Comparison of ENCODE assay signal across 34 cellular contexts in genomic region chr4:41639291-41639690, GRCh38.
"Had no signal": no experiment of that assay in that cellular context is flagged by ENCODE, and none has a peak within 500 bp of the region (broad histone marks: within the 10 kb centered on the region; RNA-seq: fewer than 3 reads in every experiment).

No MANE protein-coding gene starts in this region.

- H3K36me3 Mint-ChIP-seq: activated CD4-positive, alpha-beta memory T cell treated with anti-CD3 and anti-CD28 coated beads for 36 hours; activated naive CD4-positive, alpha-beta T cell treated with anti-CD3 and anti-CD28 coated beads, Interleukin-2, amount 10 ng/mL, durations not matched to agents 7 days and 5 days; activated naive CD4-positive, alpha-beta T cell treated with anti-CD3 and anti-CD28 coated beads, Interleukin-2, amount 50 U/mL, for 24 hours; activated naive CD8-positive, alpha-beta T cell; activated naive CD8-positive, alpha-beta T cell treated with anti-CD3 and anti-CD28 coated beads, Interleukin-2, amount 10 ng/mL, durations not matched to agents 7 days and 5 days had no signal

- H3K27ac Mint-ChIP-seq: activated B cell treated with CpG ODN at 0.5 μM for 24 hours; activated CD4-positive, alpha-beta memory T cell treated with anti-CD3 and anti-CD28 coated beads for 36 hours; activated CD4-positive, alpha-beta T cell treated with anti-CD3 and anti-CD28 coated beads, Interleukin-2, amount 10 ng/mL, durations not matched to agents 24 days and 14 days; activated CD8-positive, alpha-beta T cell treated with anti-CD3 and anti-CD28 coated beads for 36 hours; activated naive CD4-positive, alpha-beta T cell treated with anti-CD3 and anti-CD28 coated beads, Interleukin-2, amount 10 ng/mL, durations not matched to agents 7 days and 5 days; activated naive CD4-positive, alpha-beta T cell treated with anti-CD3 and anti-CD28 coated beads, Interleukin-2, amount 50 U/mL, for 24 hours; activated naive CD8-positive, alpha-beta T cell; activated naive CD8-positive, alpha-beta T cell treated with anti-CD3 and anti-CD28 coated beads, Interleukin-2, amount 10 ng/mL, durations not matched to agents 7 days and 5 days; activated naive CD8-positive, alpha-beta T cell treated with anti-CD3 and anti-CD28 coated beads, Interleukin-2, amount 50 U/mL, for 24 hours; activated T-cell treated with anti-CD3 and anti-CD28 coated beads, Interleukin-2, amount 50 U/mL, for 24 hours; activated T-helper 2 cell treated with anti-CD3 and anti-CD28 coated beads, Interferon-gamma antibody, Interleukin-2, Interleukin-4, amounts not matched to agents 10 μg/mL and 5 μg/mL and 100 μg/mL, durations not matched to agents 14 hours and 24 hours and 36 hours; T-helper 1 cell treated with Interleukin-12 subunit alpha and Interleukin-12 subunit beta and Interleukin-4 antibody, amounts not matched to agents 30 μg/mL and 1 μg/mL, for 36 hours; T-helper 2 cell treated with Interferon-gamma antibody and Interleukin-4, amounts not matched to agents 5 μg/mL and 100 μg/mL, for 36 hours had no signal

- H3K36me3 ChIP-seq: brain microvascular endothelial cell, breast epithelium had no signal

- H3K9me3 ChIP-seq: ascending aorta, body of pancreas, breast epithelium had no signal

- H3K4me3 ChIP-seq: ascending aorta, body of pancreas, breast epithelium had no signal

- H3K4me1 ChIP-seq: breast epithelium had no signal

- DNase-seq: activated B cell treated with CpG ODN at 0.5 μM for 24 hours; activated CD4-positive, alpha-beta memory T cell treated with anti-CD3 and anti-CD28 coated beads for 36 hours; activated CD4-positive, alpha-beta T cell treated with anti-CD3 and anti-CD28 coated beads for 4 hours; activated CD4-positive, alpha-beta T cell treated with anti-CD3 and anti-CD28 coated beads, Interleukin-2, amount 10 ng/mL, durations not matched to agents 24 days and 14 days; activated CD4-positive, alpha-beta T cell treated with anti-CD3 and anti-CD28 coated beads, Interleukin-2, amount 50 U/mL, for 1 hour; activated CD4-positive, alpha-beta T cell treated with anti-CD3 and anti-CD28 coated beads, Interleukin-2, amount 50 U/mL, for 4 hours; activated CD4-positive, CD25-positive, alpha-beta regulatory T cell treated with anti-CD3 and anti-CD28 coated beads, Interleukin-2, amount 50 U/mL, for 72 hours; activated CD8-positive, alpha-beta memory T cell treated with anti-CD3 and anti-CD28 coated beads, Interleukin-2, amount 50 U/mL, for 48 hours; activated CD8-positive, alpha-beta T cell treated with anti-CD3 and anti-CD28 coated beads for 36 hours; activated effector memory CD4-positive, alpha-beta T cell treated with Interleukin-2 at 50 U/mL for 16 hours; activated gamma-delta T cell; activated naive CD4-positive, alpha-beta T cell treated with anti-CD3 and anti-CD28 coated beads, Interleukin-2, amount 10 ng/mL, durations not matched to agents 7 days and 5 days; activated naive CD4-positive, alpha-beta T cell treated with Interleukin-2 at 50 U/mL for 16 hours; activated naive CD8-positive, alpha-beta T cell treated with anti-CD3 and anti-CD28 coated beads, Interleukin-2, amount 10 ng/mL, durations not matched to agents 7 days and 5 days; activated naive CD8-positive, alpha-beta T cell treated with anti-CD3 and anti-CD28 coated beads, Interleukin-2, amount 50 U/mL, for 24 hours; activated T-cell treated with anti-CD3 and anti-CD28 coated beads, Interleukin-2, amount 50 U/mL, for 24 hours; activated T-cell treated with anti-CD3 and anti-CD28 coated beads, Interleukin-2, amount 50 U/mL, for 48 hours; amygdala; anterior cingulate cortex; body of pancreas; brain microvascular endothelial cell; central memory CD4-positive, alpha-beta T cell; T-helper 2 cell; T-helper 9 cell had no signal

- H3K27me3 ChIP-seq: ascending aorta, body of pancreas, breast epithelium had no signal

- H3K9me3 Mint-ChIP-seq: activated B cell treated with CpG ODN at 0.5 μM for 24 hours; activated CD4-positive, alpha-beta memory T cell treated with anti-CD3 and anti-CD28 coated beads for 36 hours; activated CD4-positive, alpha-beta T cell treated with anti-CD3 and anti-CD28 coated beads, Interleukin-2, amount 10 ng/mL, durations not matched to agents 24 days and 14 days; activated CD8-positive, alpha-beta T cell treated with anti-CD3 and anti-CD28 coated beads for 36 hours; activated naive CD4-positive, alpha-beta T cell treated with anti-CD3 and anti-CD28 coated beads, Interleukin-2, amount 10 ng/mL, durations not matched to agents 7 days and 5 days; activated naive CD4-positive, alpha-beta T cell treated with anti-CD3 and anti-CD28 coated beads, Interleukin-2, amount 50 U/mL, for 24 hours; activated naive CD8-positive, alpha-beta T cell treated with anti-CD3 and anti-CD28 coated beads, Interleukin-2, amount 10 ng/mL, durations not matched to agents 7 days and 5 days; activated naive CD8-positive, alpha-beta T cell treated with anti-CD3 and anti-CD28 coated beads, Interleukin-2, amount 50 U/mL, for 24 hours; activated T-cell treated with anti-CD3 and anti-CD28 coated beads, Interleukin-2, amount 50 U/mL, for 24 hours; activated T-helper 2 cell treated with anti-CD3 and anti-CD28 coated beads, Interferon-gamma antibody, Interleukin-2, Interleukin-4, amounts not matched to agents 10 μg/mL and 5 μg/mL and 100 μg/mL, durations not matched to agents 14 hours and 24 hours and 36 hours; T-helper 1 cell treated with Interleukin-12 subunit alpha and Interleukin-12 subunit beta and Interleukin-4 antibody, amounts not matched to agents 30 μg/mL and 1 μg/mL, for 36 hours; T-helper 2 cell treated with Interferon-gamma antibody and Interleukin-4, amounts not matched to agents 5 μg/mL and 100 μg/mL, for 36 hours had no signal

- H3K27ac ChIP-seq: ascending aorta, body of pancreas, brain microvascular endothelial cell, breast epithelium, VCaP had no signal

- ATAC-seq: activated CD8-positive, alpha-beta T cell treated with anti-CD3 and anti-CD28 coated beads for 36 hours; activated naive CD8-positive, alpha-beta T cell treated with anti-CD3 and anti-CD28 coated beads, Interleukin-2, amount 50 U/mL, for 24 hours; body of pancreas had no signal

- H3K4me1 Mint-ChIP-seq: activated B cell treated with CpG ODN at 0.5 μM for 24 hours; activated CD4-positive, alpha-beta T cell treated with anti-CD3 and anti-CD28 coated beads, Interleukin-2, amount 10 ng/mL, durations not matched to agents 24 days and 14 days; activated naive CD4-positive, alpha-beta T cell treated with anti-CD3 and anti-CD28 coated beads, Interleukin-2, amount 10 ng/mL, durations not matched to agents 7 days and 5 days; activated naive CD4-positive, alpha-beta T cell treated with anti-CD3 and anti-CD28 coated beads, Interleukin-2, amount 50 U/mL, for 24 hours; activated naive CD8-positive, alpha-beta T cell treated with anti-CD3 and anti-CD28 coated beads, Interleukin-2, amount 10 ng/mL, durations not matched to agents 7 days and 5 days; activated naive CD8-positive, alpha-beta T cell treated with anti-CD3 and anti-CD28 coated beads, Interleukin-2, amount 50 U/mL, for 24 hours had no signal

- H3K4me3 Mint-ChIP-seq: activated B cell treated with CpG ODN at 0.5 μM for 24 hours; activated CD4-positive, alpha-beta memory T cell treated with anti-CD3 and anti-CD28 coated beads for 36 hours; activated CD4-positive, alpha-beta T cell treated with anti-CD3 and anti-CD28 coated beads, Interleukin-2, amount 10 ng/mL, durations not matched to agents 24 days and 14 days; activated CD8-positive, alpha-beta T cell treated with anti-CD3 and anti-CD28 coated beads for 36 hours; activated naive CD4-positive, alpha-beta T cell treated with anti-CD3 and anti-CD28 coated beads, Interleukin-2, amount 10 ng/mL, durations not matched to agents 7 days and 5 days; activated naive CD4-positive, alpha-beta T cell treated with anti-CD3 and anti-CD28 coated beads, Interleukin-2, amount 50 U/mL, for 24 hours; activated naive CD8-positive, alpha-beta T cell; activated naive CD8-positive, alpha-beta T cell treated with anti-CD3 and anti-CD28 coated beads, Interleukin-2, amount 10 ng/mL, durations not matched to agents 7 days and 5 days; activated naive CD8-positive, alpha-beta T cell treated with anti-CD3 and anti-CD28 coated beads, Interleukin-2, amount 50 U/mL, for 24 hours; activated T-cell treated with anti-CD3 and anti-CD28 coated beads, Interleukin-2, amount 50 U/mL, for 24 hours; T-helper 1 cell treated with Interleukin-12 subunit alpha and Interleukin-12 subunit beta and Interleukin-4 antibody, amounts not matched to agents 30 μg/mL and 1 μg/mL, for 36 hours; T-helper 2 cell treated with Interferon-gamma antibody and Interleukin-4, amounts not matched to agents 5 μg/mL and 100 μg/mL, for 36 hours had no signal

- FAIRE-seq: colon, TTC549 had no signal
